8 cellular contexts compared by ENCODE assay signal in the genomic region with DNA sequence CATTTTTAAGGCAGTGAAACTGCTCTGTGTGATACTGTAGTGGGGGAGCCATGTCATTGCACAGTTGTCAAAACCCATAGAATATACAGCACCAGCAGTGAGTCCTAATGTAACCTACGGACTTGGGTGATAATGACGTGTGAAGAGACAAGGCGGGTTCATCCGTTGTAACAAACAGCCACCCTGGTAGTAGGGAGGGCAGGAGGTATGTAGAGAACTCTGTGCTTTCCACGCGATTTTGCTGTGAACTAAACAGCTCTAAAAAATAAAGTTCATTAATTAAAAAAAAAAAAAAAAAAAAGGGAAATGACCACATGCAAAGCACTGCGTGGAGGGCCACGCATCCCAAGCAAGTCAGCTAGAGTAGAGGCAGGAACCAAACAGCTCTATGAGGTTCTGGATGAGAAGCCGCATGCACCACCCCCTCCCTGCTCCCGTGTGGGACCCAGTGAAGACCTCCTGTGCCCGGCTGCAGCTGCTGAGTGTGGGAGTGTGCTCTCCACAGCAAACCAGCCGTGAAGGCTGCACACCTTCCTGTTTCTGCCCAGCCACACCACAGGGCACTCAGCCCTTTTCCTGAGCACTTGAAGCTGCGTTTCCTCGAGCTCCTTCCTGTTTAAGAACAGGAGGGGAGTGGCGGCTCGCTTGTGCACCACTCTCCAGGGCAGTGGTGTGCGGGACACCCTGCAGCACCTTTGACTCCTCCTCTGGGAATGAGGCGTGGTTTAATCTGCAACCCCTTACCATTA.
A peak's percentile ranks its signal among the peaks of the same experiment; 100 is the strongest.
DNase-seq lines count a peak whose midpoint lies in the region; ATAC-seq and TF ChIP-seq lines count a peak whose summit lies in the region.

No MANE protein-coding gene starts in this region.

- no peaks in the 10 kb centered on the region for H3K9me2 ChIP-seq in neural cell (ENCODE audit: insufficient read depth, low read length)

- DNase-seq in NCI-H510A treated with DMSO at 0.1 percent for 48 hours (lab: John Stamatoyannopoulos, UW) (peak; percentile 86), inferior parietal cortex (ENCODE audit: extremely low spot score) (no peak), osteocyte (ENCODE audit: extremely low spot score, unreplicated experiment) (no peak), NCI-H82 (lab: John Stamatoyannopoulos, UW) (no peak)
- DNase-seq in activated naive CD4-positive, alpha-beta T cell treated with anti-CD3 and anti-CD28 coated beads, Interleukin-2, amount 50 U/mL, for 72 hours (ENCODE audit: low spot score in 2 of 2): peak in 1 of 2 donors; percentile 18

- no peaks in the 10 kb centered on the region for H3K36me3 Mint-ChIP-seq in activated naive CD4-positive, alpha-beta T cell treated with anti-CD3 and anti-CD28 coated beads, Interleukin-2, amount 50 U/mL, for 72 hours
- H3K36me3 Mint-ChIP-seq in osteocyte (ENCODE audit: unreplicated experiment): no peaks in the 10 kb centered on the region

- no peaks in the 10 kb centered on the region for H3K27me3 ChIP-seq in neural cell (ENCODE audit: insufficient read depth, low read depth, low read length)

- no peak overlapping the region for H3K4me2 ChIP-seq in neural cell (ENCODE audit: low read length)

- no peaks in the 10 kb centered on the region for H3K9me3 ChIP-seq in neural cell (ENCODE audit: low read length)

- H3K36me3 ChIP-seq in neural cell (ENCODE audit: insufficient read depth, low read length): no peaks in the 10 kb centered on the region

- TF ChIP-seq CTCF in neural cell (IDR thresholded peaks at IDR 0.05; ENCODE audit: poor library complexity, severe bottlenecking): no peak
- TF ChIP-seq CTCF in osteocyte (IDR thresholded peaks at IDR 0.05): no peak

- H3F3A ChIP-seq in neural cell (ENCODE audit: insufficient read depth, low read length, poor library complexity, severe bottlenecking): no peaks in the 10 kb centered on the region

- H3K9ac ChIP-seq in neural cell (ENCODE audit: low read length): no peak overlapping the region

- H3K4me1 Mint-ChIP-seq in osteocyte (ENCODE audit: unreplicated experiment): peaks cover 53% of the 10 kb centered on the region

- no peaks in the 10 kb centered on the region for H3K27me3 Mint-ChIP-seq in osteocyte (ENCODE audit: unreplicated experiment)

- peak overlapping the region; percentile 35 for H3K4me3 ChIP-seq in neural cell (ENCODE audit: low read length)

- no peaks in the 10 kb centered on the region for H3K79me2 ChIP-seq in neural cell (replicated peaks; ENCODE audit: insufficient read depth, low read length)

- no peak for TF ChIP-seq EP300 in neural cell (conservative IDR thresholded peaks at IDR 0.05; ENCODE audit: poor library complexity, severe bottlenecking)

- H3K27ac ChIP-seq in neural cell (ENCODE audit: low read length): peak overlapping the region; percentile 53

- H3K4me3 Mint-ChIP-seq in osteocyte (ENCODE audit: unreplicated experiment): no peak overlapping the region

- no peaks in the 10 kb centered on the region for H4K20me1 ChIP-seq in neural cell (ENCODE audit: insufficient read depth)

- peak; percentile 61 for ATAC-seq in GM18498 (IDR thresholded peaks at IDR 0.05; ENCODE audit: unreplicated experiment)
- peak; percentile 51 for ATAC-seq in HG02571 (IDR thresholded peaks at IDR 0.05; ENCODE audit: unreplicated experiment)
- ATAC-seq in activated naive CD4-positive, alpha-beta T cell treated with anti-CD3 and anti-CD28 coated beads, Interleukin-2, amount 50 U/mL, for 72 hours: peak; percentile 57 to 66

- TF ChIP-seq RAD21 in neural cell (conservative IDR thresholded peaks at IDR 0.05): no peak

- H2AFZ ChIP-seq in neural cell (ENCODE audit: low read depth, low read length): no peak overlapping the region

- no peak overlapping the region for H3K27ac Mint-ChIP-seq in activated naive CD4-positive, alpha-beta T cell treated with anti-CD3 and anti-CD28 coated beads, Interleukin-2, amount 50 U/mL, for 72 hours
- H3K27ac Mint-ChIP-seq in osteocyte (ENCODE audit: unreplicated experiment): no peak overlapping the region

- H3K9me3 Mint-ChIP-seq in activated naive CD4-positive, alpha-beta T cell treated with anti-CD3 and anti-CD28 coated beads, Interleukin-2, amount 50 U/mL, for 72 hours: no peaks in the 10 kb centered on the region
- no peaks in the 10 kb centered on the region for H3K9me3 Mint-ChIP-seq in osteocyte (ENCODE audit: unreplicated experiment)

TF ChIP-seq in neural cell, 6 proteins besides CTCF, POLR2A, EP300 and RAD21:
- TF ChIP-seq SMC3 (conservative IDR thresholded peaks at IDR 0.05; ENCODE audit: poor library complexity) (no peak), EZH2 (IDR thresholded peaks at IDR 0.05; ENCODE audit: borderline replicate concordance, insufficient read depth, low read length, poor library complexity, severe bottlenecking) (no peak), TAF1 (IDR thresholded peaks at IDR 0.05; ENCODE audit: low read depth) (no peak), MXI1 (conservative IDR thresholded peaks at IDR 0.05; ENCODE audit: poor library complexity, severe bottlenecking) (no peak), POLR2AphosphoS5 (IDR thresholded peaks at IDR 0.05) (no peak)
- TF ChIP-seq, protein P1, sequence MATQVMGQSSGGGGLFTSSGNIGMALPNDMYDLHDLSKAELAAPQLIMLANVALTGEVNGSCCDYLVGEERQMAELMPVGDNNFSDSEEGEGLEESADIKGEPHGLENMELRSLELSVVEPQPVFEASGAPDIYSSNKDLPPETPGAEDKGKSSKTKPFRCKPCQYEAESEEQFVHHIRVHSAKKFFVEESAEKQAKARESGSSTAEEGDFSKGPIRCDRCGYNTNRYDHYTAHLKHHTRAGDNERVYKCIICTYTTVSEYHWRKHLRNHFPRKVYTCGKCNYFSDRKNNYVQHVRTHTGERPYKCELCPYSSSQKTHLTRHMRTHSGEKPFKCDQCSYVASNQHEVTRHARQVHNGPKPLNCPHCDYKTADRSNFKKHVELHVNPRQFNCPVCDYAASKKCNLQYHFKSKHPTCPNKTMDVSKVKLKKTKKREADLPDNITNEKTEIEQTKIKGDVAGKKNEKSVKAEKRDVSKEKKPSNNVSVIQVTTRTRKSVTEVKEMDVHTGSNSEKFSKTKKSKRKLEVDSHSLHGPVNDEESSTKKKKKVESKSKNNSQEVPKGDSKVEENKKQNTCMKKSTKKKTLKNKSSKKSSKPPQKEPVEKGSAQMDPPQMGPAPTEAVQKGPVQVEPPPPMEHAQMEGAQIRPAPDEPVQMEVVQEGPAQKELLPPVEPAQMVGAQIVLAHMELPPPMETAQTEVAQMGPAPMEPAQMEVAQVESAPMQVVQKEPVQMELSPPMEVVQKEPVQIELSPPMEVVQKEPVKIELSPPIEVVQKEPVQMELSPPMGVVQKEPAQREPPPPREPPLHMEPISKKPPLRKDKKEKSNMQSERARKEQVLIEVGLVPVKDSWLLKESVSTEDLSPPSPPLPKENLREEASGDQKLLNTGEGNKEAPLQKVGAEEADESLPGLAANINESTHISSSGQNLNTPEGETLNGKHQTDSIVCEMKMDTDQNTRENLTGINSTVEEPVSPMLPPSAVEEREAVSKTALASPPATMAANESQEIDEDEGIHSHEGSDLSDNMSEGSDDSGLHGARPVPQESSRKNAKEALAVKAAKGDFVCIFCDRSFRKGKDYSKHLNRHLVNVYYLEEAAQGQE (IDR thresholded peaks at IDR 0.05; ENCODE audit: borderline replicate concordance): no peak
